In the genomic region with DNA sequence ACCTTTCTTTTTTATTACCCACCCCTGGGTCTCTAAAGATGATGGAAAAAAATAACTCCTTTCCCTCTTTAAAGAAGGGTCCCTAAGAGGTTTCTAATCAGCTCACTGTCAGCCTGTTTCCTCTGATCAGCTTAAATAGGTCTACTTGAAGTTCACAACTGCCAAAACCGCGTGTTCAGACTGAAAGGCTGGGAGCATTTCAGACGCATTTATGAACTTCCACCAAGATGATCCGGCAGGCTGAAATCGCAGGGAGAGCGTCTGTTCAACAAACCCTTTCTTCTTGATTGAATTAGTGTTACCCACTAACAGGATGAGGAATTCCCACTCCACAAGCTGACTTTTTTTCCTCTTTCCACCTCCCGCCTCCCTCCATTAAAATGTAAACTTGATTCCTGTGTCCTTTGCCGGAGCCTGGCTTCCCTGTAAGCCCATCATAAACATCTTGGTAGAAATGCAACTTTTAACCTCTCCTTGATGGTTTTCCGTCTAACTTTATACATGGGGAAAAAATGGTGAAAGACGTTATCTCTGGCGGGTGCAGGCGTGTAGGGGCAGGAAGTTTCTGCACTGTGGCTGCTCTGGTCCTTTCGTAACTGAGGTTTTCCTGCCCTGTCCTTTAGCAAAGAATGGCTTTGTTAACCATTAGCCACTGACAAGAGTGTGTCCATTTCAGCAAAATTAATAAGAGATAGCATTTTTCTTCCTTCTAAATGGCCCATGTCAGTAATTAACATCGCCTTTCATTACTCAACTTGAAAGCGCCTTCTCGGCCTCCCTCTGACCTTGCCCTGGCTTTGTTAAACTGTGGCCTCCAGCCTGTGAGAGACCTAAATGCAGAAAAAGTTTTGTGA, we compare ENCODE assay signal across 1 cellular context.
TF ChIP-seq lines count a peak whose summit lies in the region.

No MANE protein-coding gene starts in this region.

TF ChIP-seq in HepG2, 621 proteins besides CTCF, POLR2A, EP300 and RAD21 (continued from another document and continues in another):
- TF ChIP-seq ELF1 (CRISPR knock-in tag; IDR thresholded peaks at IDR 0.05) = 0 out of 2 replicates have a peak, but pooled peaks have one; percentile 11
- TF ChIP-seq ZNF124 (CRISPR knock-in tag; IDR thresholded peaks at IDR 0.05) = no peak
- TF ChIP-seq, protein P1, sequence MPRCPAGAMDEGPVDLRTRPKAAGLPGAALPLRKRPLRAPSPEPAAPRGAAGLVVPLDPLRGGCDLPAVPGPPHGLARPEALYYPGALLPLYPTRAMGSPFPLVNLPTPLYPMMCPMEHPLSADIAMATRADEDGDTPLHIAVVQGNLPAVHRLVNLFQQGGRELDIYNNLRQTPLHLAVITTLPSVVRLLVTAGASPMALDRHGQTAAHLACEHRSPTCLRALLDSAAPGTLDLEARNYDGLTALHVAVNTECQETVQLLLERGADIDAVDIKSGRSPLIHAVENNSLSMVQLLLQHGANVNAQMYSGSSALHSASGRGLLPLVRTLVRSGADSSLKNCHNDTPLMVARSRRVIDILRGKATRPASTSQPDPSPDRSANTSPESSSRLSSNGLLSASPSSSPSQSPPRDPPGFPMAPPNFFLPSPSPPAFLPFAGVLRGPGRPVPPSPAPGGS (CRISPR knock-in tag; IDR thresholded peaks at IDR 0.05) = no peak
- no peak for TF ChIP-seq ZNF12 (CRISPR knock-in tag; IDR thresholded peaks at IDR 0.05)
- TF ChIP-seq, protein P2, sequence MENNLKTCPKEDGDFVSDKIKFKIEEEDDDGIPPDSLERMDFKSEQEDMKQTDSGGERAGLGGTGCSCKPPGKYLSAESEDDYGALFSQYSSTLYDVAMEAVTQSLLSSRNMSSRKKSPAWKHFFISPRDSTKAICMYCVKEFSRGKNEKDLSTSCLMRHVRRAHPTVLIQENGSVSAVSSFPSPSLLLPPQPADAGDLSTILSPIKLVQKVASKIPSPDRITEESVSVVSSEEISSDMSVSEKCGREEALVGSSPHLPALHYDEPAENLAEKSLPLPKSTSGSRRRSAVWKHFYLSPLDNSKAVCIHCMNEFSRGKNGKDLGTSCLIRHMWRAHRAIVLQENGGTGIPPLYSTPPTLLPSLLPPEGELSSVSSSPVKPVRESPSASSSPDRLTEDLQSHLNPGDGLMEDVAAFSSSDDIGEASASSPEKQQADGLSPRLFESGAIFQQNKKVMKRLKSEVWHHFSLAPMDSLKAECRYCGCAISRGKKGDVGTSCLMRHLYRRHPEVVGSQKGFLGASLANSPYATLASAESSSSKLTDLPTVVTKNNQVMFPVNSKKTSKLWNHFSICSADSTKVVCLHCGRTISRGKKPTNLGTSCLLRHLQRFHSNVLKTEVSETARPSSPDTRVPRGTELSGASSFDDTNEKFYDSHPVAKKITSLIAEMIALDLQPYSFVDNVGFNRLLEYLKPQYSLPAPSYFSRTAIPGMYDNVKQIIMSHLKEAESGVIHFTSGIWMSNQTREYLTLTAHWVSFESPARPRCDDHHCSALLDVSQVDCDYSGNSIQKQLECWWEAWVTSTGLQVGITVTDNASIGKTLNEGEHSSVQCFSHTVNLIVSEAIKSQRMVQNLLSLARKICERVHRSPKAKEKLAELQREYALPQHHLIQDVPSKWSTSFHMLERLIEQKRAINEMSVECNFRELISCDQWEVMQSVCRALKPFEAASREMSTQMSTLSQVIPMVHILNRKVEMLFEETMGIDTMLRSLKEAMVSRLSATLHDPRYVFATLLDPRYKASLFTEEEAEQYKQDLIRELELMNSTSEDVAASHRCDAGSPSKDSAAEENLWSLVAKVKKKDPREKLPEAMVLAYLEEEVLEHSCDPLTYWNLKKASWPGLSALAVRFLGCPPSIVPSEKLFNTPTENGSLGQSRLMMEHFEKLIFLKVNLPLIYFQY (CRISPR knock-in tag; IDR thresholded peaks at IDR 0.05; ENCODE audit: borderline replicate concordance) = no peak
- TF ChIP-seq GPN1 (CRISPR knock-in tag; IDR thresholded peaks at IDR 0.05; ENCODE audit: borderline replicate concordance) = no peak
- TF ChIP-seq, protein P3, sequence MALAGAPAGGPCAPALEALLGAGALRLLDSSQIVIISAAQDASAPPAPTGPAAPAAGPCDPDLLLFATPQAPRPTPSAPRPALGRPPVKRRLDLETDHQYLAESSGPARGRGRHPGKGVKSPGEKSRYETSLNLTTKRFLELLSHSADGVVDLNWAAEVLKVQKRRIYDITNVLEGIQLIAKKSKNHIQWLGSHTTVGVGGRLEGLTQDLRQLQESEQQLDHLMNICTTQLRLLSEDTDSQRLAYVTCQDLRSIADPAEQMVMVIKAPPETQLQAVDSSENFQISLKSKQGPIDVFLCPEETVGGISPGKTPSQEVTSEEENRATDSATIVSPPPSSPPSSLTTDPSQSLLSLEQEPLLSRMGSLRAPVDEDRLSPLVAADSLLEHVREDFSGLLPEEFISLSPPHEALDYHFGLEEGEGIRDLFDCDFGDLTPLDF (CRISPR knock-in tag; IDR thresholded peaks at IDR 0.05) = no peak
- TF ChIP-seq, protein P4, sequence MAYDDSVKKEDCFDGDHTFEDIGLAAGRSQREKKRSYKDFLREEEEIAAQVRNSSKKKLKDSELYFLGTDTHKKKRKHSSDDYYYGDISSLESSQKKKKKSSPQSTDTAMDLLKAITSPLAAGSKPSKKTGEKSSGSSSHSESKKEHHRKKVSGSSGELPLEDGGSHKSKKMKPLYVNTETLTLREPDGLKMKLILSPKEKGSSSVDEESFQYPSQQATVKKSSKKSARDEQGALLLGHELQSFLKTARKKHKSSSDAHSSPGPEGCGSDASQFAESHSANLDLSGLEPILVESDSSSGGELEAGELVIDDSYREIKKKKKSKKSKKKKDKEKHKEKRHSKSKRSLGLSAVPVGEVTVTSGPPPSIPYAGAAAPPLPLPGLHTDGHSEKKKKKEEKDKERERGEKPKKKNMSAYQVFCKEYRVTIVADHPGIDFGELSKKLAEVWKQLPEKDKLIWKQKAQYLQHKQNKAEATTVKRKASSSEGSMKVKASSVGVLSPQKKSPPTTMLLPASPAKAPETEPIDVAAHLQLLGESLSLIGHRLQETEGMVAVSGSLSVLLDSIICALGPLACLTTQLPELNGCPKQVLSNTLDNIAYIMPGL (CRISPR knock-in tag; IDR thresholded peaks at IDR 0.05; ENCODE audit: borderline replicate concordance in 1 of 2, low read depth in 1 of 2) = no peak
- no peak for TF ChIP-seq SALL2 (CRISPR knock-in tag; IDR thresholded peaks at IDR 0.05)
- peak; percentile 78 for TF ChIP-seq POLR2G (IDR thresholded peaks at IDR 0.05; ENCODE audit: low read depth, low read length)
- no peak for TF ChIP-seq ZNF572 (CRISPR knock-in tag; IDR thresholded peaks at IDR 0.05)
- TF ChIP-seq ZBTB42 (CRISPR knock-in tag; IDR thresholded peaks at IDR 0.05) = no peak
- TF ChIP-seq DNMT1 (CRISPR knock-in tag; IDR thresholded peaks at IDR 0.05) = no peak
- no peak for TF ChIP-seq ZNF333 (CRISPR knock-in tag; IDR thresholded peaks at IDR 0.05; ENCODE audit: borderline replicate concordance)
- TF ChIP-seq ZNF577 (CRISPR knock-in tag; IDR thresholded peaks at IDR 0.05; ENCODE audit: borderline replicate concordance, low read depth) = no peak
- TF ChIP-seq JUNB (CRISPR knock-in tag; IDR thresholded peaks at IDR 0.05; ENCODE audit: borderline replicate concordance) = no peak
- TF ChIP-seq ZNF619 (CRISPR knock-in tag; IDR thresholded peaks at IDR 0.05) = no peak
- TF ChIP-seq, protein P5, sequence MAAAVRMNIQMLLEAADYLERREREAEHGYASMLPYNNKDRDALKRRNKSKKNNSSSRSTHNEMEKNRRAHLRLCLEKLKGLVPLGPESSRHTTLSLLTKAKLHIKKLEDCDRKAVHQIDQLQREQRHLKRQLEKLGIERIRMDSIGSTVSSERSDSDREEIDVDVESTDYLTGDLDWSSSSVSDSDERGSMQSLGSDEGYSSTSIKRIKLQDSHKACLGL (CRISPR knock-in tag; IDR thresholded peaks at IDR 0.05) = no peak
- TF ChIP-seq CAMTA2 (CRISPR knock-in tag; IDR thresholded peaks at IDR 0.05; ENCODE audit: borderline replicate concordance) = no peak
- TF ChIP-seq, protein P6, sequence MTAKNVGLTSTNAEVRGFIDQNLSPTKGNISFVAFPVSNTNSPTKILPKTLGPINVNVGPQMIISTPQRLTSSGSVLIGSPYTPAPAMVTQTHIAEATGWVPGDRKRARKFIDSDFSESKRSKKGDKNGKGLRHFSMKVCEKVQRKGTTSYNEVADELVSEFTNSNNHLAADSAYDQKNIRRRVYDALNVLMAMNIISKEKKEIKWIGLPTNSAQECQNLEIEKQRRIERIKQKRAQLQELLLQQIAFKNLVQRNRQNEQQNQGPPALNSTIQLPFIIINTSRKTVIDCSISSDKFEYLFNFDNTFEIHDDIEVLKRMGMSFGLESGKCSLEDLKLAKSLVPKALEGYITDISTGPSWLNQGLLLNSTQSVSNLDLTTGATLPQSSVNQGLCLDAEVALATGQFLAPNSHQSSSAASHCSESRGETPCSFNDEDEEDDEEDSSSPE (CRISPR knock-in tag; IDR thresholded peaks at IDR 0.05) = 0 out of 2 replicates have a peak, but pooled peaks have one; percentile 12
- TF ChIP-seq ZBTB7B (CRISPR knock-in tag; IDR thresholded peaks at IDR 0.05) = 0 out of 2 replicates have a peak, but pooled peaks have one; percentile 42
- TF ChIP-seq, protein P7, sequence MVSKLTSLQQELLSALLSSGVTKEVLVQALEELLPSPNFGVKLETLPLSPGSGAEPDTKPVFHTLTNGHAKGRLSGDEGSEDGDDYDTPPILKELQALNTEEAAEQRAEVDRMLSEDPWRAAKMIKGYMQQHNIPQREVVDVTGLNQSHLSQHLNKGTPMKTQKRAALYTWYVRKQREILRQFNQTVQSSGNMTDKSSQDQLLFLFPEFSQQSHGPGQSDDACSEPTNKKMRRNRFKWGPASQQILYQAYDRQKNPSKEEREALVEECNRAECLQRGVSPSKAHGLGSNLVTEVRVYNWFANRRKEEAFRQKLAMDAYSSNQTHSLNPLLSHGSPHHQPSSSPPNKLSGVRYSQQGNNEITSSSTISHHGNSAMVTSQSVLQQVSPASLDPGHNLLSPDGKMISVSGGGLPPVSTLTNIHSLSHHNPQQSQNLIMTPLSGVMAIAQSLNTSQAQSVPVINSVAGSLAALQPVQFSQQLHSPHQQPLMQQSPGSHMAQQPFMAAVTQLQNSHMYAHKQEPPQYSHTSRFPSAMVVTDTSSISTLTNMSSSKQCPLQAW (CRISPR knock-in tag; IDR thresholded peaks at IDR 0.05) = 0 out of 2 replicates have a peak, but pooled peaks have one; percentile 49
- TF ChIP-seq, protein P8, sequence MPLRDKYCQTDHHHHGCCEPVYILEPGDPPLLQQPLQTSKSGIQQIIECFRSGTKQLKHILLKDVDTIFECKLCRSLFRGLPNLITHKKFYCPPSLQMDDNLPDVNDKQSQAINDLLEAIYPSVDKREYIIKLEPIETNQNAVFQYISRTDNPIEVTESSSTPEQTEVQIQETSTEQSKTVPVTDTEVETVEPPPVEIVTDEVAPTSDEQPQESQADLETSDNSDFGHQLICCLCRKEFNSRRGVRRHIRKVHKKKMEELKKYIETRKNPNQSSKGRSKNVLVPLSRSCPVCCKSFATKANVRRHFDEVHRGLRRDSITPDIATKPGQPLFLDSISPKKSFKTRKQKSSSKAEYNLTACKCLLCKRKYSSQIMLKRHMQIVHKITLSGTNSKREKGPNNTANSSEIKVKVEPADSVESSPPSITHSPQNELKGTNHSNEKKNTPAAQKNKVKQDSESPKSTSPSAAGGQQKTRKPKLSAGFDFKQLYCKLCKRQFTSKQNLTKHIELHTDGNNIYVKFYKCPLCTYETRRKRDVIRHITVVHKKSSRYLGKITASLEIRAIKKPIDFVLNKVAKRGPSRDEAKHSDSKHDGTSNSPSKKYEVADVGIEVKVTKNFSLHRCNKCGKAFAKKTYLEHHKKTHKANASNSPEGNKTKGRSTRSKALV (CRISPR knock-in tag; IDR thresholded peaks at IDR 0.05) = 0 out of 2 replicates have a peak, but pooled peaks have one; percentile 29
- TF ChIP-seq, protein P9, sequence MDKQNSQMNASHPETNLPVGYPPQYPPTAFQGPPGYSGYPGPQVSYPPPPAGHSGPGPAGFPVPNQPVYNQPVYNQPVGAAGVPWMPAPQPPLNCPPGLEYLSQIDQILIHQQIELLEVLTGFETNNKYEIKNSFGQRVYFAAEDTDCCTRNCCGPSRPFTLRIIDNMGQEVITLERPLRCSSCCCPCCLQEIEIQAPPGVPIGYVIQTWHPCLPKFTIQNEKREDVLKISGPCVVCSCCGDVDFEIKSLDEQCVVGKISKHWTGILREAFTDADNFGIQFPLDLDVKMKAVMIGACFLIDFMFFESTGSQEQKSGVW (CRISPR knock-in tag; IDR thresholded peaks at IDR 0.05; ENCODE audit: borderline replicate concordance) = no peak
- peak; percentile 27; the same call in 1 of the 2 replicates for TF ChIP-seq HDAC2 (CRISPR knock-in tag; IDR thresholded peaks at IDR 0.05)
- no peak for TF ChIP-seq PHF20 (CRISPR knock-in tag; IDR thresholded peaks at IDR 0.05)
- no peak for TF ChIP-seq MBNL3 (CRISPR knock-in tag; conservative IDR thresholded peaks at IDR 0.05)
- TF ChIP-seq, protein P10, sequence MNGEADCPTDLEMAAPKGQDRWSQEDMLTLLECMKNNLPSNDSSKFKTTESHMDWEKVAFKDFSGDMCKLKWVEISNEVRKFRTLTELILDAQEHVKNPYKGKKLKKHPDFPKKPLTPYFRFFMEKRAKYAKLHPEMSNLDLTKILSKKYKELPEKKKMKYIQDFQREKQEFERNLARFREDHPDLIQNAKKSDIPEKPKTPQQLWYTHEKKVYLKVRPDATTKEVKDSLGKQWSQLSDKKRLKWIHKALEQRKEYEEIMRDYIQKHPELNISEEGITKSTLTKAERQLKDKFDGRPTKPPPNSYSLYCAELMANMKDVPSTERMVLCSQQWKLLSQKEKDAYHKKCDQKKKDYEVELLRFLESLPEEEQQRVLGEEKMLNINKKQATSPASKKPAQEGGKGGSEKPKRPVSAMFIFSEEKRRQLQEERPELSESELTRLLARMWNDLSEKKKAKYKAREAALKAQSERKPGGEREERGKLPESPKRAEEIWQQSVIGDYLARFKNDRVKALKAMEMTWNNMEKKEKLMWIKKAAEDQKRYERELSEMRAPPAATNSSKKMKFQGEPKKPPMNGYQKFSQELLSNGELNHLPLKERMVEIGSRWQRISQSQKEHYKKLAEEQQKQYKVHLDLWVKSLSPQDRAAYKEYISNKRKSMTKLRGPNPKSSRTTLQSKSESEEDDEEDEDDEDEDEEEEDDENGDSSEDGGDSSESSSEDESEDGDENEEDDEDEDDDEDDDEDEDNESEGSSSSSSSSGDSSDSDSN (CRISPR knock-in tag; IDR thresholded peaks at IDR 0.05) = peak; percentile 33; the same call in 1 of the 2 replicates
- TF ChIP-seq YEATS4 (CRISPR knock-in tag; IDR thresholded peaks at IDR 0.05; ENCODE audit: borderline replicate concordance) = 0 out of 2 replicates have a peak, but pooled peaks have one; percentile 23
- no peak for TF ChIP-seq ZNF670 (CRISPR knock-in tag; IDR thresholded peaks at IDR 0.05; ENCODE audit: borderline replicate concordance)
- TF ChIP-seq FOSL2 (CRISPR knock-in tag; IDR thresholded peaks at IDR 0.05) = 0 out of 2 replicates have a peak, but pooled peaks have one; percentile 18
- no peak for TF ChIP-seq PRPF4 (IDR thresholded peaks at IDR 0.05; ENCODE audit: low read depth, low read length, poor library complexity, severe bottlenecking)
- no peak for TF ChIP-seq CHD4 (IDR thresholded peaks at IDR 0.05; ENCODE audit: borderline replicate concordance, low read length)
- no peak for TF ChIP-seq ATM (IDR thresholded peaks at IDR 0.05; ENCODE audit: borderline replicate concordance)
- TF ChIP-seq SPEN (CRISPR knock-in tag; IDR thresholded peaks at IDR 0.05; ENCODE audit: low read depth) = no peak
- TF ChIP-seq BCL6 (CRISPR knock-in tag; IDR thresholded peaks at IDR 0.05) = peak; percentile 5; the same call in 1 of the 2 replicates
- no peak for TF ChIP-seq REL (CRISPR knock-in tag; conservative IDR thresholded peaks at IDR 0.05)
